ENCODE assay signal across 12 cellular contexts in genomic region chr13:106795847-106796246, GRCh38.
DNase-seq lines count a peak whose midpoint lies in the region; ATAC-seq and TF ChIP-seq lines count a peak whose summit lies in the region.
"Had no signal": no experiment of that assay in that cellular context is flagged by ENCODE, and none has a peak within 500 bp of the region (broad histone marks: within the 10 kb centered on the region; RNA-seq: fewer than 3 reads in every experiment).

No MANE protein-coding gene starts in this region.

- no peak for DNase-seq in breast epithelium (ENCODE audit: low spot score in 2 of 2)
- DNase-seq in mammary epithelial cell, result no peak
- no peak for DNase-seq in activated T-helper 1 cell treated with anti-CD3 and anti-CD28 coated beads, Interleukin-12 subunit alpha, Interleukin-12 subunit beta, Interleukin-2, Interleukin-4 antibody, amounts not matched to agents 30 ng/mL and 10 ng/mL and 1 ng/mL, durations not matched to agents 14 hours and 24 hours and 36 hours (ENCODE audit: low spot score)
- DNase-seq in left kidney (ENCODE audit: low read depth, low spot score), result peak; percentile 26
- DNase-seq in type B pancreatic cell (ENCODE audit: extremely low spot score, unreplicated experiment), result no peak
- no peak for DNase-seq in ascending aorta (ENCODE audit: low spot score in 2 of 2)
- DNase-seq: activated effector memory CD4-positive, alpha-beta T cell treated with Interleukin-2 at 50 U/mL for 16 hours; erythroblast had no signal

- H3K27me3 Mint-ChIP-seq in activated T-helper 1 cell treated with anti-CD3 and anti-CD28 coated beads, Interleukin-12 subunit alpha, Interleukin-12 subunit beta, Interleukin-2, Interleukin-4 antibody, amounts not matched to agents 30 ng/mL and 10 ng/mL and 1 ng/mL, durations not matched to agents 14 hours and 24 hours and 36 hours (ENCODE audit: insufficient read depth), result peaks cover 2% of the 10 kb centered on the region
- peaks cover 41% of the 10 kb centered on the region for H3K27me3 Mint-ChIP-seq in type B pancreatic cell

- CTCF ChIA-PET in mammary epithelial cell (lab: Charles Lee; ENCODE audit: low non-redundant PET), result no interaction called here

- H3K9ac ChIP-seq in mammary epithelial cell (ENCODE audit: insufficient read depth, low read length), result no peak overlapping the region
- H3K9ac ChIP-seq: BLaER1 had no signal

- in situ Hi-C loops in mammary epithelial cell (cut with MboI; ENCODE audit: low sequenced_read_pairs in 2 of 2), result no loop called here

- H4K20me1 ChIP-seq in mammary epithelial cell (ENCODE audit: insufficient read depth, low read length), result no peaks in the 10 kb centered on the region
- H4K20me1 ChIP-seq: BLaER1 had no signal

- H3K27me3 ChIP-seq in breast epithelium (no peaks in the 10 kb centered on the region), mammary epithelial cell (ENCODE audit: insufficient read depth, low read length) (no peaks in the 10 kb centered on the region), ascending aorta (no peaks in the 10 kb centered on the region)
- H3K27me3 ChIP-seq: BLaER1 had no signal

- no peaks in the 10 kb centered on the region for H3K9me3 ChIP-seq in breast epithelium
- H3K9me3 ChIP-seq in mammary epithelial cell (replicated peaks; ENCODE audit: insufficient read depth, low read length), result no peaks in the 10 kb centered on the region
- no peaks in the 10 kb centered on the region for H3K9me3 ChIP-seq in ascending aorta

- H3K36me3 Mint-ChIP-seq in activated T-helper 1 cell treated with anti-CD3 and anti-CD28 coated beads, Interleukin-12 subunit alpha, Interleukin-12 subunit beta, Interleukin-2, Interleukin-4 antibody, amounts not matched to agents 30 ng/mL and 10 ng/mL and 1 ng/mL, durations not matched to agents 14 hours and 24 hours and 36 hours (ENCODE audit: low read depth), result no peaks in the 10 kb centered on the region
- no peaks in the 10 kb centered on the region for H3K36me3 Mint-ChIP-seq in type B pancreatic cell

- H2AFZ ChIP-seq in mammary epithelial cell (ENCODE audit: low read depth, low read length), result no peak overlapping the region

- no peak overlapping the region for H3K27ac Mint-ChIP-seq in activated T-helper 1 cell treated with anti-CD3 and anti-CD28 coated beads, Interleukin-12 subunit alpha, Interleukin-12 subunit beta, Interleukin-2, Interleukin-4 antibody, amounts not matched to agents 30 ng/mL and 10 ng/mL and 1 ng/mL, durations not matched to agents 14 hours and 24 hours and 36 hours
- no peak overlapping the region for H3K27ac Mint-ChIP-seq in type B pancreatic cell

- H3K4me1 ChIP-seq in breast epithelium (no peaks in the 10 kb centered on the region), mammary epithelial cell (ENCODE audit: insufficient read depth, low read length) (no peaks in the 10 kb centered on the region), ascending aorta (no peaks in the 10 kb centered on the region)
- H3K4me1 ChIP-seq: BLaER1 had no signal

- TF ChIP-seq POLR2A in breast epithelium (IDR thresholded peaks at IDR 0.05), result no peak

- H3K4me3 ChIP-seq in breast epithelium (peak overlapping the region in 2 of 3 donors; percentile 18 to 48), mammary epithelial cell (replicated peaks in 1 of 3; ENCODE audit: insufficient read depth in 1 of 3, low read depth in 2 of 3, low read length in 3 of 3) (no peak overlapping the region), ascending aorta (no peak overlapping the region)
- H3K4me3 ChIP-seq: BLaER1, K562 had no signal

- BruUV-seq in mammary epithelial cell (replicated peaks; lab: Mats Ljungman, UMichigan), result no TSS peak

- dilution Hi-C loops in mammary epithelial cell (cut with HindIII; ENCODE audit: low sequenced_read_pairs), result no loop called here

- ATAC-seq in GM21423 (IDR thresholded peaks at IDR 0.05; ENCODE audit: unreplicated experiment) (no peak), GM19467 (IDR thresholded peaks at IDR 0.05; ENCODE audit: unreplicated experiment) (no peak)
- ATAC-seq: K562 had no signal

- intact Hi-C loops in breast epithelium (cut with DNase I; ENCODE audit: low total_unique reads), result no loop called here
- intact Hi-C loops in mammary epithelial cell (cut with micrococcal nuclease), result no loop called here
- intact Hi-C loops in activated T-helper 1 cell treated with anti-CD3 and anti-CD28 coated beads, Interleukin-12 subunit alpha, Interleukin-12 subunit beta, Interleukin-2, Interleukin-4 antibody, amounts not matched to agents 30 ng/mL and 10 ng/mL and 1 ng/mL, durations not matched to agents 14 hours and 24 hours and 36 hours (cut with micrococcal nuclease), result no loop called here
- intact Hi-C loops in ascending aorta (cut with DNase I), result loop anchor here (5.0 kb wide), 1 partner anchor 121 kb away; no protein-coding TSS in a partner anchor

- 53% methylated on average over 8 of the region's 9 CpGs for WGBS in mammary epithelial cell (ENCODE audit: low coverage, missing lambda C conversion rate)

- H3K4me3 Mint-ChIP-seq in activated T-helper 1 cell treated with anti-CD3 and anti-CD28 coated beads, Interleukin-12 subunit alpha, Interleukin-12 subunit beta, Interleukin-2, Interleukin-4 antibody, amounts not matched to agents 30 ng/mL and 10 ng/mL and 1 ng/mL, durations not matched to agents 14 hours and 24 hours and 36 hours, result peak overlapping the region; percentile 21
- peak overlapping the region; percentile 79 for H3K4me3 Mint-ChIP-seq in type B pancreatic cell

- H3K36me3 ChIP-seq in breast epithelium (no peaks in the 10 kb centered on the region), mammary epithelial cell (ENCODE audit: insufficient read depth, low read length) (no peaks in the 10 kb centered on the region), ascending aorta (no peaks in the 10 kb centered on the region)
- H3K36me3 ChIP-seq: BLaER1 had no signal

- no peaks in the 10 kb centered on the region for H3K9me3 Mint-ChIP-seq in activated T-helper 1 cell treated with anti-CD3 and anti-CD28 coated beads, Interleukin-12 subunit alpha, Interleukin-12 subunit beta, Interleukin-2, Interleukin-4 antibody, amounts not matched to agents 30 ng/mL and 10 ng/mL and 1 ng/mL, durations not matched to agents 14 hours and 24 hours and 36 hours
- H3K9me3 Mint-ChIP-seq in type B pancreatic cell, result peaks cover 4% of the 10 kb centered on the region

- H3K4me2 ChIP-seq in mammary epithelial cell (ENCODE audit: insufficient read depth, low read depth, low read length), result no peak overlapping the region
- H3K4me2 ChIP-seq: BLaER1 had no signal

- TF ChIP-seq CTCF in breast epithelium (IDR thresholded peaks at IDR 0.05) (no peak), mammary epithelial cell (conservative IDR thresholded peaks at IDR 0.05 in 1 of 2, IDR thresholded peaks at IDR 0.05 in 1 of 2; ENCODE audit: extremely low read depth in 1 of 2, insufficient read depth in 1 of 2, low read depth in 1 of 2, low read length in 2 of 2) (no peak), type B pancreatic cell (conservative IDR thresholded peaks at IDR 0.05) (no peak), ascending aorta (IDR thresholded peaks at IDR 0.05) (no peak)

- no peak overlapping the region for H3K27ac ChIP-seq in breast epithelium
- no peak overlapping the region for H3K27ac ChIP-seq in mammary epithelial cell (ENCODE audit: insufficient read depth, low read depth, low read length)
- H3K27ac ChIP-seq in ascending aorta, result no peak overlapping the region
- H3K27ac ChIP-seq: BLaER1 had no signal

- no peaks in the 10 kb centered on the region for H3K79me2 ChIP-seq in mammary epithelial cell (ENCODE audit: insufficient read depth, low read length)

- peaks cover 5% of the 10 kb centered on the region for H3K4me1 Mint-ChIP-seq in activated T-helper 1 cell treated with anti-CD3 and anti-CD28 coated beads, Interleukin-12 subunit alpha, Interleukin-12 subunit beta, Interleukin-2, Interleukin-4 antibody, amounts not matched to agents 30 ng/mL and 10 ng/mL and 1 ng/mL, durations not matched to agents 14 hours and 24 hours and 36 hours (ENCODE audit: low read depth)
- peaks cover 18% of the 10 kb centered on the region for H3K4me1 Mint-ChIP-seq in type B pancreatic cell (ENCODE audit: unreplicated experiment)

Comparison
In these comparisons a context has a peak if more than half of its experiments do, and no peak if none do; other contexts are left out.
1. H3K4me3 ChIP-seq: peak in breast epithelium (2 of 3); none in mammary epithelial cell (0 of 3) and ascending aorta (0 of 2).